ENCODE assay signal across 15 cellular contexts in the genomic region with DNA sequence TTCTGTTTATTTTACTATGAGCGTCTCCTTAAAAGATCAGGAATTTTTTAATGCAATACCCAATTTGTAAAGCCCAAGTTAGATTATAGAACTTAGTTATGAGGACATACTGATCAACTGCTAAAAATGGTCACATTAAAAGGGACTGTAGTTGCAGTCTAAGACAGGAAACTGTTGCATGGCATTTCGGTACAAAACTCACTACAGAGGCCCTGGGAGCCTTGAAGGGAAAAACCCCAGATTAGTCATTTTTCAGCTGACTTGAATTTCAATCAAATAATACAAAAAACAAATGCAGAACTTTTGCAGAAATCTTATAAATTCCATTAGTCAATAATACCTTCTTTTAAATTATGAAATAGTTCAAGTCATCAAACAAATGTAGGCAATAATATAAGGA. TPM values are rescaled to one million over a fixed set of nuclear protein-coding genes. Genes with fewer than 3 reads are reported as not detected.
A peak's percentile ranks its signal among the peaks of the same experiment; 100 is the strongest.
DNase-seq lines count a peak whose midpoint lies in the region; ATAC-seq and TF ChIP-seq lines count a peak whose summit lies in the region.
"Had no signal": no experiment of that assay in that cellular context is flagged by ENCODE, and none has a peak within 500 bp of the region (broad histone marks: within the 10 kb centered on the region; RNA-seq: fewer than 3 reads in every experiment).

No MANE protein-coding gene starts in this region.

- H3K27ac ChIP-seq in right lobe of liver: no peak overlapping the region
- H3K27ac ChIP-seq: Peyer's patch, sigmoid colon had no signal

- H3K36me3 ChIP-seq in adipocyte (ENCODE audit: control insufficient read depth, insufficient read depth, low read length, severe bottlenecking) (no peaks in the 10 kb centered on the region), right lobe of liver (no peaks in the 10 kb centered on the region)
- H3K36me3 ChIP-seq: Peyer's patch, sigmoid colon had no signal

- peaks cover 17% of the 10 kb centered on the region for H3K4me1 ChIP-seq in adipocyte (ENCODE audit: control insufficient read depth, insufficient read depth, low read length)
- no peaks in the 10 kb centered on the region for H3K4me1 ChIP-seq in right lobe of liver
- H3K4me1 ChIP-seq: Peyer's patch, sigmoid colon had no signal

- peak overlapping the region; percentile 60 for H3K9ac ChIP-seq in adipocyte (ENCODE audit: low read length)

- TF ChIP-seq POLR2A in right lobe of liver (IDR thresholded peaks at IDR 0.05): no peak

- no peak for ATAC-seq in right lobe of liver
- ATAC-seq: left lobe of liver had no signal

- H3K4me3 ChIP-seq in adipocyte (ENCODE audit: low read length): peak overlapping the region; percentile 43
- H3K4me3 ChIP-seq in right lobe of liver: no peak overlapping the region
- H3K4me3 ChIP-seq: Peyer's patch, sigmoid colon had no signal

- DNase-seq in EL: peak; percentile 54
- DNase-seq in HT1080 (ENCODE audit: low read depth): peak; percentile 70
- DNase-seq in adipocyte (ENCODE audit: low read depth): peak; percentile 75
- peak; percentile 74 for DNase-seq in iris pigment epithelial cell (ENCODE audit: low read depth)
- DNase-seq in right lobe of liver: no peak
- DNase-seq in AG08396 (ENCODE audit: low spot score): no peak
- no peak for DNase-seq in D341Med (ENCODE audit: low spot score)
- DNase-seq: activated CD4-positive, alpha-beta memory T cell treated with anti-CD3 and anti-CD28 coated beads, Interleukin-2, amount 10 ng/mL, durations not matched to agents 7 days and 5 days; activated gamma-delta T cell; hippocampal formation; NCI-H1048; Peyer's patch; sigmoid colon; T-helper 9 cell had no signal

- intact Hi-C loops in right lobe of liver (cut with DNase I): no loop called here

- TF ChIP-seq CTCF in right lobe of liver (IDR thresholded peaks at IDR 0.05): no peak

- H3K27me3 ChIP-seq in adipocyte (replicated peaks; ENCODE audit: control insufficient read depth, insufficient read depth, low read length): no peaks in the 10 kb centered on the region
- H3K27me3 ChIP-seq in right lobe of liver: no peaks in the 10 kb centered on the region
- H3K27me3 ChIP-seq: Peyer's patch, sigmoid colon had no signal

- WGBS in right lobe of liver (ENCODE audit: insufficient coverage, low coverage, low lambda C conversion rate, missing lambda C conversion rate): 61% methylated on average over 2 of the region's 2 CpGs

- H3K9me3 ChIP-seq in adipocyte (ENCODE audit: control insufficient read depth, low read length) (no peaks in the 10 kb centered on the region), right lobe of liver (no peaks in the 10 kb centered on the region)
- H3K9me3 ChIP-seq: Peyer's patch, sigmoid colon had no signal

RNA-seq across cellular contexts. Expression of gene PTX3, which starts 6.9 kb away (rescaled TPM):
- total RNA-seq in HT1080 (2014; rRNA removed; shearing (Covaris generic)): 56.4 and 60.3 TPM in 2 replicates
- polyA plus RNA-seq in HT1080 (2015; cell fraction: cytosol; rRNA removed): 70.0 and 75.6 TPM in 2 replicates
- polyA plus RNA-seq in HT1080 (2015; cell fraction: nucleus; rRNA removed): 132 and 156 TPM in 2 replicates
- total RNA-seq in right lobe of liver: under 1 TPM in 1 of 6 experiments, not detected in 5; 0.69 TPM
- total RNA-seq: activated CD4-positive, alpha-beta memory T cell treated with anti-CD3 and anti-CD28 coated beads, Interleukin-2, amount 10 ng/mL, durations not matched to agents 7 days and 5 days had no signal

Comparison
In these comparisons a context has a peak if more than half of its experiments do, and no peak if none do; other contexts are left out.
1. DNase-seq: peak in EL (single experiment), HT1080 (single experiment), adipocyte (single experiment) and iris pigment epithelial cell (single experiment); none in right lobe of liver (0 of 3), AG08396 (single experiment) and D341Med (single experiment).
2. RNA of gene PTX3, which starts 6.9 kb away (total RNA-seq): 56.4 to 60.3 TPM in HT1080; 0.69 TPM in right lobe of liver; every median in the first group is over 10 times any median in the second.